In genomic region chr3:168591587-168591986, GRCh38 we compare ENCODE assay signal across 1 cellular context.
TF ChIP-seq lines count a peak whose summit lies in the region.

No MANE protein-coding gene starts in this region.

TF ChIP-seq in WTC11, 78 proteins besides CTCF, POLR2A, EP300 and RAD21 (continued from another document):
- TF ChIP-seq, protein P1, sequence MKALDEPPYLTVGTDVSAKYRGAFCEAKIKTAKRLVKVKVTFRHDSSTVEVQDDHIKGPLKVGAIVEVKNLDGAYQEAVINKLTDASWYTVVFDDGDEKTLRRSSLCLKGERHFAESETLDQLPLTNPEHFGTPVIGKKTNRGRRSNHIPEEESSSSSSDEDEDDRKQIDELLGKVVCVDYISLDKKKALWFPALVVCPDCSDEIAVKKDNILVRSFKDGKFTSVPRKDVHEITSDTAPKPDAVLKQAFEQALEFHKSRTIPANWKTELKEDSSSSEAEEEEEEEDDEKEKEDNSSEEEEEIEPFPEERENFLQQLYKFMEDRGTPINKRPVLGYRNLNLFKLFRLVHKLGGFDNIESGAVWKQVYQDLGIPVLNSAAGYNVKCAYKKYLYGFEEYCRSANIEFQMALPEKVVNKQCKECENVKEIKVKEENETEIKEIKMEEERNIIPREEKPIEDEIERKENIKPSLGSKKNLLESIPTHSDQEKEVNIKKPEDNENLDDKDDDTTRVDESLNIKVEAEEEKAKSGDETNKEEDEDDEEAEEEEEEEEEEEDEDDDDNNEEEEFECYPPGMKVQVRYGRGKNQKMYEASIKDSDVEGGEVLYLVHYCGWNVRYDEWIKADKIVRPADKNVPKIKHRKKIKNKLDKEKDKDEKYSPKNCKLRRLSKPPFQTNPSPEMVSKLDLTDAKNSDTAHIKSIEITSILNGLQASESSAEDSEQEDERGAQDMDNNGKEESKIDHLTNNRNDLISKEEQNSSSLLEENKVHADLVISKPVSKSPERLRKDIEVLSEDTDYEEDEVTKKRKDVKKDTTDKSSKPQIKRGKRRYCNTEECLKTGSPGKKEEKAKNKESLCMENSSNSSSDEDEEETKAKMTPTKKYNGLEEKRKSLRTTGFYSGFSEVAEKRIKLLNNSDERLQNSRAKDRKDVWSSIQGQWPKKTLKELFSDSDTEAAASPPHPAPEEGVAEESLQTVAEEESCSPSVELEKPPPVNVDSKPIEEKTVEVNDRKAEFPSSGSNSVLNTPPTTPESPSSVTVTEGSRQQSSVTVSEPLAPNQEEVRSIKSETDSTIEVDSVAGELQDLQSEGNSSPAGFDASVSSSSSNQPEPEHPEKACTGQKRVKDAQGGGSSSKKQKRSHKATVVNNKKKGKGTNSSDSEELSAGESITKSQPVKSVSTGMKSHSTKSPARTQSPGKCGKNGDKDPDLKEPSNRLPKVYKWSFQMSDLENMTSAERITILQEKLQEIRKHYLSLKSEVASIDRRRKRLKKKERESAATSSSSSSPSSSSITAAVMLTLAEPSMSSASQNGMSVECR (CRISPR knock-in tag; IDR thresholded peaks at IDR 0.05; ENCODE audit: borderline replicate concordance), result no peak
- TF ChIP-seq, protein P2, sequence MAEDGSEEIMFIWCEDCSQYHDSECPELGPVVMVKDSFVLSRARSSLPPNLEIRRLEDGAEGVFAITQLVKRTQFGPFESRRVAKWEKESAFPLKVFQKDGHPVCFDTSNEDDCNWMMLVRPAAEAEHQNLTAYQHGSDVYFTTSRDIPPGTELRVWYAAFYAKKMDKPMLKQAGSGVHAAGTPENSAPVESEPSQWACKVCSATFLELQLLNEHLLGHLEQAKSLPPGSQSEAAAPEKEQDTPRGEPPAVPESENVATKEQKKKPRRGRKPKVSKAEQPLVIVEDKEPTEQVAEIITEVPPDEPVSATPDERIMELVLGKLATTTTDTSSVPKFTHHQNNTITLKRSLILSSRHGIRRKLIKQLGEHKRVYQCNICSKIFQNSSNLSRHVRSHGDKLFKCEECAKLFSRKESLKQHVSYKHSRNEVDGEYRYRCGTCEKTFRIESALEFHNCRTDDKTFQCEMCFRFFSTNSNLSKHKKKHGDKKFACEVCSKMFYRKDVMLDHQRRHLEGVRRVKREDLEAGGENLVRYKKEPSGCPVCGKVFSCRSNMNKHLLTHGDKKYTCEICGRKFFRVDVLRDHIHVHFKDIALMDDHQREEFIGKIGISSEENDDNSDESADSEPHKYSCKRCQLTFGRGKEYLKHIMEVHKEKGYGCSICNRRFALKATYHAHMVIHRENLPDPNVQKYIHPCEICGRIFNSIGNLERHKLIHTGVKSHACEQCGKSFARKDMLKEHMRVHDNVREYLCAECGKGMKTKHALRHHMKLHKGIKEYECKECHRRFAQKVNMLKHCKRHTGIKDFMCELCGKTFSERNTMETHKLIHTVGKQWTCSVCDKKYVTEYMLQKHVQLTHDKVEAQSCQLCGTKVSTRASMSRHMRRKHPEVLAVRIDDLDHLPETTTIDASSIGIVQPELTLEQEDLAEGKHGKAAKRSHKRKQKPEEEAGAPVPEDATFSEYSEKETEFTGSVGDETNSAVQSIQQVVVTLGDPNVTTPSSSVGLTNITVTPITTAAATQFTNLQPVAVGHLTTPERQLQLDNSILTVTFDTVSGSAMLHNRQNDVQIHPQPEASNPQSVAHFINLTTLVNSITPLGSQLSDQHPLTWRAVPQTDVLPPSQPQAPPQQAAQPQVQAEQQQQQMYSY (CRISPR knock-in tag; IDR thresholded peaks at IDR 0.05), result no peak
- TF ChIP-seq HMGA2 (CRISPR knock-in tag; IDR thresholded peaks at IDR 0.05) (no peak), JUN (CRISPR knock-in tag; IDR thresholded peaks at IDR 0.05) (no peak)
